9 cellular contexts compared by ENCODE assay signal in the genomic region with DNA sequence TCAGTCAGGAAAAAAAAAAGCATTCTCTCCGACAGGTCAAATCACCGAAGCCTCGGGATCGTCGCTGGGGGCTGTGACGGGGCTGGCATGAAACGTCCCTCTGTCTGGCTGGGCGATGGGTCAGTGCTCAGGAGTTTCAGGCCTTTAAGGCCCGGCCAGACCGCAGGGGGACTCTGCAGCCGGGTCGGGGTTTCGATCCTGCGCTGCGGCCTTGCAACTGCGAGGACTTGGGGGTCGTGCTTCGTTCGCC. TPM values are rescaled to one million over a fixed set of nuclear protein-coding genes. Genes with fewer than 3 reads are reported as not detected.
DNase-seq lines count a peak whose midpoint lies in the region; ATAC-seq lines count a peak whose summit lies in the region.
"Had no signal": no experiment of that assay in that cellular context is flagged by ENCODE, and none has a peak within 500 bp of the region (broad histone marks: within the 10 kb centered on the region; RNA-seq: fewer than 3 reads in every experiment).

No MANE protein-coding gene starts in this region.

- H3K27me3 Mint-ChIP-seq in activated T-helper 1 cell treated with anti-CD3 and anti-CD28 coated beads, Interleukin-12 subunit alpha, Interleukin-12 subunit beta, Interleukin-2, Interleukin-4 antibody, amounts not matched to agents 30 ng/mL and 10 ng/mL and 1 ng/mL, durations not matched to agents 14 hours and 24 hours and 36 hours (ENCODE audit: insufficient read depth) = peaks cover 2% of the 10 kb centered on the region
- peaks cover 0 to 3% (median 2%) of the 10 kb centered on the region in 3 donors for H3K27me3 Mint-ChIP-seq in immature natural killer cell (ENCODE audit: low read depth in 3 of 3)

- H3K36me3 Mint-ChIP-seq in activated T-helper 1 cell treated with anti-CD3 and anti-CD28 coated beads, Interleukin-12 subunit alpha, Interleukin-12 subunit beta, Interleukin-2, Interleukin-4 antibody, amounts not matched to agents 30 ng/mL and 10 ng/mL and 1 ng/mL, durations not matched to agents 14 hours and 24 hours and 36 hours (ENCODE audit: low read depth) = no peaks in the 10 kb centered on the region
- no peaks in the 10 kb centered on the region for H3K36me3 Mint-ChIP-seq in immature natural killer cell

- H3K9ac ChIP-seq in subcutaneous abdominal adipose tissue (ENCODE audit: low read length in 5 of 5) = peak overlapping the region in 3 of 5 donors; percentile 51 to 72 (median 53)

- H3K36me3 ChIP-seq in subcutaneous abdominal adipose tissue (ENCODE audit: control insufficient read depth in 5 of 5, insufficient read depth in 5 of 5, low read length in 5 of 5) = no peaks in the 10 kb centered on the region

- H3K4me3 ChIP-seq in subcutaneous abdominal adipose tissue (ENCODE audit: low read depth in 1 of 5, low read length in 5 of 5) = peak overlapping the region; percentile 66 to 74 (median 68)

- H3K27ac ChIP-seq in subcutaneous abdominal adipose tissue (ENCODE audit: low read depth, low read length) = no peak overlapping the region

- no peaks in the 10 kb centered on the region for H3K9me3 Mint-ChIP-seq in activated T-helper 1 cell treated with anti-CD3 and anti-CD28 coated beads, Interleukin-12 subunit alpha, Interleukin-12 subunit beta, Interleukin-2, Interleukin-4 antibody, amounts not matched to agents 30 ng/mL and 10 ng/mL and 1 ng/mL, durations not matched to agents 14 hours and 24 hours and 36 hours
- H3K9me3 Mint-ChIP-seq in immature natural killer cell = no peaks in the 10 kb centered on the region

- H3K27ac Mint-ChIP-seq in activated T-helper 1 cell treated with anti-CD3 and anti-CD28 coated beads, Interleukin-12 subunit alpha, Interleukin-12 subunit beta, Interleukin-2, Interleukin-4 antibody, amounts not matched to agents 30 ng/mL and 10 ng/mL and 1 ng/mL, durations not matched to agents 14 hours and 24 hours and 36 hours = no peak overlapping the region
- H3K27ac Mint-ChIP-seq in immature natural killer cell = peak overlapping the region; percentile 71 to 91 (median 84)

- ATAC-seq in HG02798 (IDR thresholded peaks at IDR 0.05; ENCODE audit: poor library complexity, unreplicated experiment) = no peak
- ATAC-seq in HG03469 (IDR thresholded peaks at IDR 0.05; ENCODE audit: unreplicated experiment) = no peak

- no peaks in the 10 kb centered on the region for H3K9me3 ChIP-seq in subcutaneous abdominal adipose tissue (ENCODE audit: control insufficient read depth in 5 of 5, low read length in 5 of 5)

- H3K27me3 ChIP-seq in subcutaneous abdominal adipose tissue (ENCODE audit: control insufficient read depth in 5 of 5, insufficient read depth in 4 of 5, low read length in 5 of 5) = no peaks in the 10 kb centered on the region

- H3K4me1 Mint-ChIP-seq in activated T-helper 1 cell treated with anti-CD3 and anti-CD28 coated beads, Interleukin-12 subunit alpha, Interleukin-12 subunit beta, Interleukin-2, Interleukin-4 antibody, amounts not matched to agents 30 ng/mL and 10 ng/mL and 1 ng/mL, durations not matched to agents 14 hours and 24 hours and 36 hours (ENCODE audit: low read depth) = peaks cover 33% of the 10 kb centered on the region
- peaks cover 24 to 35% of the 10 kb centered on the region in 2 donors for H3K4me1 Mint-ChIP-seq in immature natural killer cell

- intact Hi-C loops in activated T-helper 1 cell treated with anti-CD3 and anti-CD28 coated beads, Interleukin-12 subunit alpha, Interleukin-12 subunit beta, Interleukin-2, Interleukin-4 antibody, amounts not matched to agents 30 ng/mL and 10 ng/mL and 1 ng/mL, durations not matched to agents 14 hours and 24 hours and 36 hours (cut with micrococcal nuclease) = loop anchor here (1.0 to 2.0 kb wide), 2 partner anchors 8 to 47 kb away; no protein-coding TSS in a partner anchor

- peaks cover 3 to 22% (median 20%) of the 10 kb centered on the region in 5 donors for H3K4me1 ChIP-seq in subcutaneous abdominal adipose tissue (ENCODE audit: control insufficient read depth in 5 of 5, insufficient read depth in 5 of 5, low read length in 5 of 5)

- peak; percentile 80 for DNase-seq in DMS53 (lab: John Stamatoyannopoulos, UW)
- DNase-seq in DMS53 treated with DMSO at 0.1 percent for 48 hours (lab: John Stamatoyannopoulos, UW; ENCODE audit: unreplicated experiment) = no peak
- DNase-seq in activated T-helper 1 cell treated with anti-CD3 and anti-CD28 coated beads, Interleukin-12 subunit alpha, Interleukin-12 subunit beta, Interleukin-2, Interleukin-4 antibody, amounts not matched to agents 30 ng/mL and 10 ng/mL and 1 ng/mL, durations not matched to agents 14 hours and 24 hours and 36 hours (ENCODE audit: low spot score) = no peak
- no peak for DNase-seq in immature natural killer cell
- no peak for DNase-seq in dedifferentiated amniotic fluid mesenchymal stem cell (ENCODE audit: extremely low spot score)

- peak overlapping the region; percentile 81 for H3K4me3 Mint-ChIP-seq in activated T-helper 1 cell treated with anti-CD3 and anti-CD28 coated beads, Interleukin-12 subunit alpha, Interleukin-12 subunit beta, Interleukin-2, Interleukin-4 antibody, amounts not matched to agents 30 ng/mL and 10 ng/mL and 1 ng/mL, durations not matched to agents 14 hours and 24 hours and 36 hours
- H3K4me3 Mint-ChIP-seq in immature natural killer cell = peak overlapping the region; percentile 84 to 90 (median 87)

RNA-seq across cellular contexts. Expression of a gene that starts 8.2 kb away (rescaled TPM):
- 22.1 and 22.6 TPM in 2 replicates for total RNA-seq in activated T-helper 1 cell treated with anti-CD3 and anti-CD28 coated beads, Interleukin-12 subunit alpha, Interleukin-12 subunit beta, Interleukin-2, Interleukin-4 antibody, amounts not matched to agents 30 ng/mL and 10 ng/mL and 1 ng/mL, durations not matched to agents 14 hours and 24 hours and 36 hours
- polyA plus RNA-seq in immature natural killer cell = 1 to 10 TPM in 2 of 3 donors, under 1 TPM in 1; 0.35 to 6.5 (median 5.4) TPM

RNA-seq across cellular contexts. Expression of a gene that starts 17.8 kb away (rescaled TPM):
- total RNA-seq in activated T-helper 1 cell treated with anti-CD3 and anti-CD28 coated beads, Interleukin-12 subunit alpha, Interleukin-12 subunit beta, Interleukin-2, Interleukin-4 antibody, amounts not matched to agents 30 ng/mL and 10 ng/mL and 1 ng/mL, durations not matched to agents 14 hours and 24 hours and 36 hours = 2,178 and 3,041 TPM in 2 replicates
- 10 to 100 TPM in 1 of 3 donors, not detected in 2; 28.1 TPM for polyA plus RNA-seq in immature natural killer cell
- total RNA-seq: LHCN-M2 had no signal
